8 cellular contexts compared by ENCODE assay signal in genomic region chr19:53192771-53193533, GRCh38. TPM values are rescaled to one million over a fixed set of nuclear protein-coding genes. Genes with fewer than 3 reads are reported as not detected.
DNase-seq lines count a peak whose midpoint lies in the region; ATAC-seq, FAIRE-seq and TF ChIP-seq lines count a peak whose summit lies in the region.

Gene ZNF665, minus strand, starts transcription at chr19:53193358. Its CDS starts 10,460 bp downstream, at chr19:53182898.

- DNase-seq in ELF-1 (ENCODE audit: low read depth, low spot score) (peak; percentile 85), T1000 (lab: John Stamatoyannopoulos, UW) (peak; percentile 80), GM12878 (ENCODE audit: low read depth, low spot score) (no peak), iPS DF 19.7 (ENCODE audit: low read depth, low spot score) (peak; percentile 52), retina (peak; percentile 84), uterus (peak; percentile 85 to 91)

- BruUV-seq in GM12878 (replicated peaks; lab: Mats Ljungman, UMichigan) = no TSS peak

- no peak for TF ChIP-seq RAD21 in GM12878 (IDR thresholded peaks at IDR 0.05; ENCODE audit: insufficient read depth, low read depth, low read length)

- H3K4me1 ChIP-seq in GM12878 (ENCODE audit: control insufficient read depth, insufficient read depth, low read length) (no peaks in the 10 kb centered on the region), uterus (no peaks in the 10 kb centered on the region)

- WGBS in GM12878 (ENCODE audit: insufficient coverage, insufficient replicate concordance, low lambda C conversion rate, missing lambda C conversion rate) = under 1% methylated on average over 45 of the region's 53 CpGs

- no peak for TF ChIP-seq EP300 in GM12878 (IDR thresholded peaks at IDR 0.05; ENCODE audit: borderline replicate concordance in 1 of 2, control insufficient read depth in 1 of 2, low read depth in 2 of 2, low read length in 2 of 2)

- no peak for ATAC-seq in GM12878
- no peak for ATAC-seq in HG03469 (IDR thresholded peaks at IDR 0.05; ENCODE audit: unreplicated experiment)

- RAD21 ChIA-PET in GM12878 (lab: Charles Lee; ENCODE audit: unreplicated experiment) = no interaction called here

- no peaks in the 10 kb centered on the region for H3K79me2 ChIP-seq in GM12878 (ENCODE audit: control insufficient read depth, insufficient read depth, low read length)

- SMC1A ChIA-PET in GM12878 (lab: Charles Lee; ENCODE audit: uncharacterized antibody, unreplicated experiment) = no interaction called here

- intact Hi-C loops in GM12878 (cut with micrococcal nuclease; ENCODE audit: unreplicated experiment) = no loop called here
- intact Hi-C loops in uterus (cut with DNase I; ENCODE audit: low total_unique reads) = no loop called here

- no peak for FAIRE-seq in GM12878 (lab: Jason Lieb, UNC)

- H2AFZ ChIP-seq in GM12878 (ENCODE audit: control insufficient read depth, low read depth, low read length) = peak within 1 kb of the TSS; percentile 61

- TF ChIP-seq POLR2A in GM12878 (IDR thresholded peaks at IDR 0.05; ENCODE audit: low read depth, low read length) (peak; percentile 58), uterus (IDR thresholded peaks at IDR 0.05) (peak; percentile 43 to 67)

- CTCF ChIA-PET in GM12878 (lab: Yijun Ruan, JAX) = no interaction called here

- H3K27ac ChIP-seq in KOPT-K1 (ENCODE audit: low read depth, low read length, poor library complexity, severe bottlenecking) (peak within 1 kb of the TSS; percentile 91), GM12878 (ENCODE audit: control insufficient read depth, insufficient read depth) (no peak within 1 kb of the TSS; the same call in 1 of the 2 replicates), uterus (peak within 1 kb of the TSS; percentile 77 to 86)

- in situ Hi-C loops in GM12878 (cut with MboI) = loop anchor here (10.0 kb wide), 2 partner anchors 832 to 1042 kb away; no protein-coding TSS in a partner anchor

- H3K4me2 ChIP-seq in GM12878 (ENCODE audit: control insufficient read depth, insufficient read depth) = peak within 1 kb of the TSS; percentile 48; the same call in 1 of the 2 replicates

- TF ChIP-seq CTCF in GM12878 (IDR thresholded peaks at IDR 0.05 in 2 of 3, conservative IDR thresholded peaks at IDR 0.05 in 1 of 3; ENCODE audit: control insufficient read depth in 2 of 3, extremely low read depth in 1 of 3, insufficient read depth in 1 of 3, low read depth in 3 of 3, low read length in 3 of 3) (no peak), uterus (IDR thresholded peaks at IDR 0.05) (no peak)

- H3K36me3 ChIP-seq in KOPT-K1 (ENCODE audit: insufficient read depth, low read length) = peaks cover 14% of the 10 kb centered on the region; the same call in 1 of the 2 replicates
- H3K36me3 ChIP-seq in GM12878 (ENCODE audit: control insufficient read depth in 2 of 2, insufficient read depth in 2 of 2, low read length in 1 of 2) = no peaks in the 10 kb centered on the region
- no peaks in the 10 kb centered on the region for H3K36me3 ChIP-seq in uterus

- peak within 1 kb of the TSS; percentile 62 for H3K9ac ChIP-seq in GM12878 (ENCODE audit: control insufficient read depth, insufficient read depth, low read length)

- H3K9me3 ChIP-seq in KOPT-K1 (ENCODE audit: insufficient read depth, low read length, poor library complexity, severe bottlenecking) (peaks cover 11% of the 10 kb centered on the region), GM12878 (replicated peaks; ENCODE audit: control insufficient read depth, insufficient read depth, low read length) (peaks cover 7% of the 10 kb centered on the region; the same call in 2 of the 3 replicates), uterus (no peaks in the 10 kb centered on the region)

- peak within 1 kb of the TSS; percentile 61; the same call in 1 of the 2 replicates for H3K4me3 ChIP-seq in GM12878
- peak within 1 kb of the TSS; percentile 73 to 91 for H3K4me3 ChIP-seq in uterus

- no peaks in the 10 kb centered on the region for H4K20me1 ChIP-seq in GM12878 (ENCODE audit: control insufficient read depth, insufficient read depth)

- POLR2A ChIA-PET in GM12878 (lab: Charles Lee) = no interaction called here

- H3K27me3 ChIP-seq in GM12878 (replicated peaks in 1 of 2; ENCODE audit: control insufficient read depth in 2 of 2, insufficient read depth in 2 of 2, low read length in 1 of 2) (no peaks in the 10 kb centered on the region), uterus (no peaks in the 10 kb centered on the region)

TF ChIP-seq in GM12878, 131 proteins besides CTCF, POLR2A, EP300 and RAD21:
- peak; percentile 58 for TF ChIP-seq RUNX3 (IDR thresholded peaks at IDR 0.05; ENCODE audit: low read length)
- peak; percentile 73; the same call in 1 of the 2 replicates for TF ChIP-seq SMAD5 (IDR thresholded peaks at IDR 0.05; ENCODE audit: low read depth)
- TF ChIP-seq POLR2AphosphoS5 (IDR thresholded peaks at IDR 0.05; ENCODE audit: low read length) = peak; percentile 67
- no peak for TF ChIP-seq MYB (IDR thresholded peaks at IDR 0.05; ENCODE audit: borderline replicate concordance, low read depth, low read length)
- no peak for TF ChIP-seq EZH2 (IDR thresholded peaks at IDR 0.05; ENCODE audit: borderline replicate concordance, control insufficient read depth, low read depth, low read length)
- TF ChIP-seq CBX5 (IDR thresholded peaks at IDR 0.05; ENCODE audit: low read depth) = no peak
- TF ChIP-seq TAF1 (IDR thresholded peaks at IDR 0.05; ENCODE audit: borderline replicate concordance, low read depth, low read length) = 0 out of 2 replicates have a peak, but pooled peaks have one; percentile 47
TF ChIP-seq in GM12878: peak in this region for 4.

RNA-seq across cellular contexts. Expression of gene ZNF665, which starts in this region (rescaled TPM):
- 0.15 and 0.31 TPM in 2 replicates for total RNA-seq in GM12878 (2013; cell fraction: nucleolus; rRNA removed)
- total RNA-seq in GM12878 (2014; rRNA removed) (0.65 and 0.96 TPM in 2 replicates), GM12878 (2014; rRNA removed; fragmentation: Illumina TruSeq; extraction: Trizol) (2.5 and 3.0 TPM in 2 replicates), GM12878 (2021) (1.3 and 1.4 TPM in 2 replicates), uterus (10 to 100 TPM in 1 of 4 donors, 1 to 10 TPM in 2, under 1 TPM in 1; 0.77 to 14.2 (median 4.3) TPM)
- polyA plus RNA-seq in GM12878 (2011; ENCODE audit: low read depth) = 6.7 TPM
- polyA plus RNA-seq in GM12878 (2011; rRNA removed) (0.06 and 0.20 TPM in 2 replicates), GM12878 (2014; fragmentation: Illumina TruSeq; extraction: Trizol) (2.6 and 3.0 TPM in 2 replicates), GM12878 (2014; fragmentation: Nextera tagmentation; extraction: Ambion mirVana) (1 to 10 TPM; 1.5 to 2.0 TPM), GM12878 (2014; rRNA removed) (0.88 and 0.98 TPM in 2 replicates), GM12878 (2016; fragmentation: Nextera tagmentation; extraction: Ambion mirVana) (1 to 10 TPM; 1.3 to 1.5 TPM)
- polyA plus RNA-seq in GM12878 (2011; cell fraction: cytosol; rRNA removed) = 0.03 and 0.07 TPM in 2 replicates
- polyA plus RNA-seq in GM12878 (2011; cell fraction: nucleus; rRNA removed) = 0.16 TPM in 1 of 2 replicates, not detected in the other
- 2.1 and 2.5 TPM in 2 replicates for polyA plus RNA-seq in GM12878 (2012)
- not detected in 2 replicates for polyA minus RNA-seq in GM12878 (2011; rRNA and poly(A)+ RNA removed)
- not detected in 2 replicates for polyA minus RNA-seq in GM12878 (2011; cell fraction: cytosol; rRNA and poly(A)+ RNA removed)
- polyA minus RNA-seq in GM12878 (2011; cell fraction: nucleus; rRNA and poly(A)+ RNA removed) = not detected in 2 replicates
